Comparison of ENCODE assay signal across 29 cellular contexts in genomic region chr15:26097216-26097615, GRCh38.
"Had no signal": no experiment of that assay in that cellular context is flagged by ENCODE, and none has a peak within 500 bp of the region (broad histone marks: within the 10 kb centered on the region; RNA-seq: fewer than 3 reads in every experiment).

No MANE protein-coding gene starts in this region.

- DNase-seq: cortex of kidney; dorsolateral prefrontal cortex; effector CD4-positive, alpha-beta T cell; foreskin fibroblast; gastrocnemius medialis; head of caudate nucleus; left ventricle myocardium superior; lower lobe of right lung; mucosa of descending colon; naive B cell; right cardiac atrium; sigmoid colon; stimulated activated CD4-positive, alpha-beta T cell treated with anti-CD3 and anti-CD28 coated beads, Interleukin-2, amount 100 ng/mL, for 24 hours; stimulated activated CD4-positive, alpha-beta T cell treated with anti-CD3 and anti-CD28 coated beads, Interleukin-4, amount 100 ng/mL, for 4 hours; stimulated activated naive CD8-positive, alpha-beta T cell treated with anti-CD3 and anti-CD28 coated beads, Interleukin-15, Interleukin-2, amounts not matched to agents 100 U/mL and 50 U/mL, for 24 hours; substantia nigra; testis; tibial artery had no signal

- H3K27me3 Mint-ChIP-seq: stimulated activated memory B cell treated with anti-CD40 and anti-IgM and Interleukin-4, amounts not matched to agents 10 μg/mL and 1 μg/mL and 100 μg/mL, for 72 hours; type B pancreatic cell had no signal

- H3K9ac ChIP-seq: parathyroid adenoma had no signal

- ATAC-seq: esophagus mucosa; gastrocnemius medialis; left ventricle myocardium superior; mucosa of descending colon; natural killer cell treated with Interleukin-12 subunit alpha and Interleukin-12 subunit beta and Interleukin-15 and Interleukin-18, amount 100 ng/mL, for 72 hours; right cardiac atrium; stimulated activated memory B cell treated with anti-CD40 and anti-IgM and Interleukin-4, amounts not matched to agents 10 μg/mL and 1 μg/mL and 100 μg/mL, for 72 hours; stimulated activated naive CD8-positive, alpha-beta T cell treated with anti-CD3 and anti-CD28 coated beads, Interleukin-15, Interleukin-2, amounts not matched to agents 100 U/mL and 50 U/mL, for 24 hours had no signal

- FAIRE-seq: keratinocyte had no signal

- H3K9me3 ChIP-seq: gastrocnemius medialis, lower lobe of right lung, mucosa of descending colon, prostate gland, sigmoid colon, testis, tibial artery had no signal

- H3K4me3 Mint-ChIP-seq: memory B cell; mesothelial cell of epicardium; natural killer cell treated with Interleukin-12 subunit alpha and Interleukin-12 subunit beta and Interleukin-15 and Interleukin-18, amount 100 ng/mL, for 72 hours; neural crest cell; stimulated activated memory B cell treated with anti-CD40 and anti-IgM and Interleukin-4, amounts not matched to agents 10 μg/mL and 1 μg/mL and 100 μg/mL, for 72 hours; type B pancreatic cell had no signal

- H3K4me1 ChIP-seq: gastrocnemius medialis, lower lobe of right lung, parathyroid adenoma, prostate gland, sigmoid colon, tibial artery had no signal

- H3K36me3 ChIP-seq: gastrocnemius medialis, lower lobe of right lung, prostate gland, sigmoid colon, tibial artery had no signal

- H3K9me3 Mint-ChIP-seq: memory B cell; mesothelial cell of epicardium; naive B cell; natural killer cell treated with Interleukin-12 subunit alpha and Interleukin-12 subunit beta and Interleukin-15 and Interleukin-18, amount 100 ng/mL, for 72 hours; stimulated activated memory B cell treated with anti-CD40 and anti-IgM and Interleukin-4, amounts not matched to agents 10 μg/mL and 1 μg/mL and 100 μg/mL, for 72 hours; type B pancreatic cell had no signal

- H3K27ac Mint-ChIP-seq: memory B cell; mesothelial cell of epicardium; naive B cell; stimulated activated memory B cell treated with anti-CD40 and anti-IgM and Interleukin-4, amounts not matched to agents 10 μg/mL and 1 μg/mL and 100 μg/mL, for 72 hours; type B pancreatic cell had no signal

- H3K36me3 Mint-ChIP-seq: memory B cell; mesothelial cell of epicardium; naive B cell; natural killer cell treated with Interleukin-12 subunit alpha and Interleukin-12 subunit beta and Interleukin-15 and Interleukin-18, amount 100 ng/mL, for 72 hours; stimulated activated memory B cell treated with anti-CD40 and anti-IgM and Interleukin-4, amounts not matched to agents 10 μg/mL and 1 μg/mL and 100 μg/mL, for 72 hours; type B pancreatic cell had no signal

- H3K4me1 Mint-ChIP-seq: memory B cell; neural crest cell; stimulated activated memory B cell treated with anti-CD40 and anti-IgM and Interleukin-4, amounts not matched to agents 10 μg/mL and 1 μg/mL and 100 μg/mL, for 72 hours had no signal

- H3K4me3 ChIP-seq: dorsolateral prefrontal cortex, gastrocnemius medialis, lower lobe of right lung, mucosa of descending colon, prostate gland, sigmoid colon, testis, tibial artery had no signal

- H3K27ac ChIP-seq: dorsolateral prefrontal cortex, epithelial cell of prostate, gastrocnemius medialis, lower lobe of right lung, parathyroid adenoma, prostate gland, sigmoid colon, tibial artery had no signal

- H3K27me3 ChIP-seq: gastrocnemius medialis, sigmoid colon, testis, tibial artery had no signal
